1 cellular context compared by ENCODE assay signal in the genomic region with DNA sequence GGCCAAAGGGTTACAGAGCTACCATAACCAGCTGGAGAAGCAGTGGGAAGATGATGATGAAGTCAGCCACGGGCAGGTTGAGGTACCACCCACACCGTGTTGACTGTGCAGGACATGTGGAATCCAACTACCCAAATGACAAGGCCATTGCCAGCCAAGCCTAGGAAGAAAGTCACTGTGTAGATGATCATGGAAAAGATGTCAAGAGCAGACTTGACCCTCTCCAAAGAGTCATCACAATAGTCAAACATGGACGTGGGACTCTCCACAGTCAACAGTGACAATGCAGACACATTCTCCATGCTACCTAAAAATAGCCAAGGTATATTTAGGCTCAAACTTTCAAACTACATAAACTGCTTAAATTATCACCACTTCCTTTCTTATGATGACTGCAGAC.
TF ChIP-seq lines count a peak whose summit lies in the region.

No MANE protein-coding gene starts in this region.

TF ChIP-seq in WTC11, 78 proteins besides CTCF, POLR2A, EP300 and RAD21 (continued from another document):
- TF ChIP-seq, protein P1, sequence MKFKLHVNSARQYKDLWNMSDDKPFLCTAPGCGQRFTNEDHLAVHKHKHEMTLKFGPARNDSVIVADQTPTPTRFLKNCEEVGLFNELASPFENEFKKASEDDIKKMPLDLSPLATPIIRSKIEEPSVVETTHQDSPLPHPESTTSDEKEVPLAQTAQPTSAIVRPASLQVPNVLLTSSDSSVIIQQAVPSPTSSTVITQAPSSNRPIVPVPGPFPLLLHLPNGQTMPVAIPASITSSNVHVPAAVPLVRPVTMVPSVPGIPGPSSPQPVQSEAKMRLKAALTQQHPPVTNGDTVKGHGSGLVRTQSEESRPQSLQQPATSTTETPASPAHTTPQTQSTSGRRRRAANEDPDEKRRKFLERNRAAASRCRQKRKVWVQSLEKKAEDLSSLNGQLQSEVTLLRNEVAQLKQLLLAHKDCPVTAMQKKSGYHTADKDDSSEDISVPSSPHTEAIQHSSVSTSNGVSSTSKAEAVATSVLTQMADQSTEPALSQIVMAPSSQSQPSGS (CRISPR knock-in tag; IDR thresholded peaks at IDR 0.05; ENCODE audit: borderline replicate concordance, low read depth), result no peak
- TF ChIP-seq FOXJ3 (CRISPR knock-in tag; IDR thresholded peaks at IDR 0.05; ENCODE audit: borderline replicate concordance) (no peak), TEAD4 (CRISPR knock-in tag; IDR thresholded peaks at IDR 0.05) (no peak), ETV6 (CRISPR knock-in tag; IDR thresholded peaks at IDR 0.05) (no peak), ZNF416 (CRISPR knock-in tag; IDR thresholded peaks at IDR 0.05) (0 out of 2 replicates have a peak, but pooled peaks have one; percentile 47), FOXP4 (CRISPR knock-in tag; IDR thresholded peaks at IDR 0.05) (no peak), TEAD1 (CRISPR knock-in tag; IDR thresholded peaks at IDR 0.05) (no peak), OVOL2 (CRISPR knock-in tag; IDR thresholded peaks at IDR 0.05; ENCODE audit: borderline replicate concordance) (no peak), IRF2 (CRISPR knock-in tag; IDR thresholded peaks at IDR 0.05; ENCODE audit: borderline replicate concordance, low read depth) (no peak), NFATC4 (CRISPR knock-in tag; IDR thresholded peaks at IDR 0.05) (peak; percentile 19; the same call in 1 of the 2 replicates), PRRX2 (CRISPR knock-in tag; IDR thresholded peaks at IDR 0.05) (peak; percentile 67; the same call in 1 of the 2 replicates)
- TF ChIP-seq, protein P2, sequence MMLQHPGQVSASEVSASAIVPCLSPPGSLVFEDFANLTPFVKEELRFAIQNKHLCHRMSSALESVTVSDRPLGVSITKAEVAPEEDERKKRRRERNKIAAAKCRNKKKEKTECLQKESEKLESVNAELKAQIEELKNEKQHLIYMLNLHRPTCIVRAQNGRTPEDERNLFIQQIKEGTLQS (CRISPR knock-in tag; conservative IDR thresholded peaks at IDR 0.05), result 0 out of 2 replicates have a peak, but pooled peaks have one; percentile 22
